In genomic region chr16:29113446-29113845, GRCh38 we compare ENCODE assay signal across 8 cellular contexts.
DNase-seq lines count a peak whose midpoint lies in the region; ATAC-seq and TF ChIP-seq lines count a peak whose summit lies in the region.
"Not testable (repeated sequence)": the region's sequence is repeated elsewhere in the genome, so short reads cannot be mapped to it uniquely, and the experiment has no call there.

No MANE protein-coding gene starts in this region.

- not testable (repeated sequence) for H3K23ac ChIP-seq in IMR-90 (ENCODE audit: low read depth, low read length)

- H3K9me1 ChIP-seq in IMR-90 (ENCODE audit: insufficient read depth, low read length), result not testable (repeated sequence)

- POLR2A ChIA-PET in IMR-90 (lab: Charles Lee; ENCODE audit: unreplicated experiment); activated CD4-positive, alpha-beta T cell treated with anti-CD3 and anti-CD28 coated beads, Interleukin-2, amount 10 ng/mL, durations not matched to agents 7 days and 5 days (lab: Charles Lee): not testable (repeated sequence)

- H3K36me3 ChIP-seq in CD4-positive, CD25-positive, alpha-beta regulatory T cell (ENCODE audit: control insufficient read depth, insufficient read depth, low read length), result peaks cover 35% of the 10 kb centered on the region
- not testable (repeated sequence) for H3K36me3 ChIP-seq in IMR-90 (ENCODE audit: control insufficient read depth, insufficient read depth, low read length); liver (ENCODE audit: control insufficient read depth in 4 of 4, insufficient read depth in 3 of 4, low read depth in 1 of 4, low read length in 3 of 4)

- peaks cover 11% of the 10 kb centered on the region for H3K4me1 ChIP-seq in CD4-positive, CD25-positive, alpha-beta regulatory T cell (ENCODE audit: control insufficient read depth, insufficient read depth, low read length, poor library complexity, severe bottlenecking)
- H3K4me1 ChIP-seq in IMR-90 (ENCODE audit: control insufficient read depth, insufficient read depth, low read length), result peaks cover 12% of the 10 kb centered on the region; the same call in 1 of the 2 replicates
- peaks cover 2 to 49% (median 20%) of the 10 kb centered on the region in 4 donors for H3K4me1 ChIP-seq in liver (ENCODE audit: control insufficient read depth in 4 of 4, insufficient read depth in 4 of 4, low read length in 3 of 4)

- peak overlapping the region; percentile 69 to 89 (median 75) for H3K27ac Mint-ChIP-seq in CD4-positive, CD25-positive, alpha-beta regulatory T cell
- H3K27ac Mint-ChIP-seq in activated CD4-positive, alpha-beta T cell treated with anti-CD3 and anti-CD28 coated beads, Interleukin-2, amount 10 ng/mL, durations not matched to agents 7 days and 5 days, result peak overlapping the region; percentile 12
- H3K27ac Mint-ChIP-seq in activated T-cell treated with anti-CD3 and anti-CD28 coated beads, Interleukin-2, amount 50 U/mL, for 72 hours, result peak overlapping the region; percentile 58
- H3K27ac Mint-ChIP-seq in activated naive CD8-positive, alpha-beta T cell treated with anti-CD3 and anti-CD28 coated beads, Interleukin-2, amount 50 U/mL, for 24 hours; stimulated activated naive CD8-positive, alpha-beta T cell treated with anti-CD3 and anti-CD28 coated beads, Interleukin-15, amount 100 ng/mL, for 72 hours: not testable (repeated sequence)
- peak overlapping the region; percentile 74 to 81 for H3K27ac Mint-ChIP-seq in natural killer cell treated with Interleukin-12 subunit alpha and Interleukin-12 subunit beta and Interleukin-15 and Interleukin-18, amount 100 ng/mL, for 72 hours

- peak in 1 of 3 donors; percentile 23 for DNase-seq in CD4-positive, CD25-positive, alpha-beta regulatory T cell
- not testable (repeated sequence) for DNase-seq in IMR-90; activated CD4-positive, alpha-beta T cell treated with anti-CD3 and anti-CD28 coated beads, Interleukin-2, amount 10 ng/mL, durations not matched to agents 7 days and 5 days; activated T-cell treated with anti-CD3 and anti-CD28 coated beads, Interleukin-2, amount 50 U/mL, for 72 hours; activated naive CD8-positive, alpha-beta T cell treated with anti-CD3 and anti-CD28 coated beads, Interleukin-2, amount 50 U/mL, for 24 hours; natural killer cell treated with Interleukin-12 subunit alpha and Interleukin-12 subunit beta and Interleukin-15 and Interleukin-18, amount 100 ng/mL, for 72 hours (ENCODE audit: low spot score); stimulated activated naive CD8-positive, alpha-beta T cell treated with anti-CD3 and anti-CD28 coated beads, Interleukin-15, amount 100 ng/mL, for 72 hours

- not testable (repeated sequence) for H3K9me3 ChIP-seq in CD4-positive, CD25-positive, alpha-beta regulatory T cell (ENCODE audit: control insufficient read depth in 2 of 2, low read length in 2 of 2); IMR-90 (ENCODE audit: control insufficient read depth, insufficient read depth, low read length); liver (ENCODE audit: control insufficient read depth in 4 of 4, low read length in 3 of 4)

- not testable (repeated sequence) for TF ChIP-seq RAD21 in IMR-90 (IDR thresholded peaks at IDR 0.05; ENCODE audit: low read length); liver (IDR thresholded peaks at IDR 0.05)

- no CpG with 5 or more reads among the region's 1 CpG for WGBS in IMR-90 (ENCODE audit: extremely low coverage in 2 of 2, insufficient read length in 1 of 2), 2 experiments
- 89% methylated on average over 1 of the region's 1 CpG for WGBS in liver

- peak overlapping the region; percentile 3; the same call in 1 of the 2 replicates for H4K91ac ChIP-seq in IMR-90 (ENCODE audit: insufficient read depth, low read depth, low read length)

- H3K4me3 ChIP-seq in CD4-positive, CD25-positive, alpha-beta regulatory T cell (ENCODE audit: low read depth, low read length); IMR-90 (ENCODE audit: insufficient read depth, low read depth, low read length); liver (ENCODE audit: low read depth in 1 of 3, low read length in 3 of 3): not testable (repeated sequence)

- CTCF ChIA-PET in IMR-90 (lab: Yijun Ruan, JAX); activated CD4-positive, alpha-beta T cell treated with anti-CD3 and anti-CD28 coated beads, Interleukin-2, amount 10 ng/mL, durations not matched to agents 7 days and 5 days (lab: Charles Lee): not testable (repeated sequence)

- H3K18ac ChIP-seq in IMR-90 (ENCODE audit: low read depth, low read length), result not testable (repeated sequence)

- H4K5ac ChIP-seq in IMR-90 (ENCODE audit: low read depth, low read length), result not testable (repeated sequence)

- H2BK15ac ChIP-seq in IMR-90 (ENCODE audit: low read depth, low read length), result not testable (repeated sequence)

- peak overlapping the region in 1 of 4 donors; percentile 57 for H3K4me3 Mint-ChIP-seq in CD4-positive, CD25-positive, alpha-beta regulatory T cell
- not testable (repeated sequence) for H3K4me3 Mint-ChIP-seq in activated CD4-positive, alpha-beta T cell treated with anti-CD3 and anti-CD28 coated beads, Interleukin-2, amount 10 ng/mL, durations not matched to agents 7 days and 5 days; activated naive CD8-positive, alpha-beta T cell treated with anti-CD3 and anti-CD28 coated beads, Interleukin-2, amount 50 U/mL, for 24 hours; stimulated activated naive CD8-positive, alpha-beta T cell treated with anti-CD3 and anti-CD28 coated beads, Interleukin-15, amount 100 ng/mL, for 72 hours
- H3K4me3 Mint-ChIP-seq in activated T-cell treated with anti-CD3 and anti-CD28 coated beads, Interleukin-2, amount 50 U/mL, for 72 hours, result peak overlapping the region in 1 of 2 donors; percentile 20
- peak overlapping the region; percentile 65 for H3K4me3 Mint-ChIP-seq in natural killer cell treated with Interleukin-12 subunit alpha and Interleukin-12 subunit beta and Interleukin-15 and Interleukin-18, amount 100 ng/mL, for 72 hours

- in situ Hi-C loops in IMR-90 (cut with MboI; ENCODE audit: low sequenced_read_pairs), result not testable (repeated sequence)

- not testable (repeated sequence) for H2BK120ac ChIP-seq in IMR-90 (ENCODE audit: low read depth, low read length)

- peaks cover 13 to 63% (median 40%) of the 10 kb centered on the region in 4 donors for H3K4me1 Mint-ChIP-seq in CD4-positive, CD25-positive, alpha-beta regulatory T cell
- H3K4me1 Mint-ChIP-seq in activated CD4-positive, alpha-beta T cell treated with anti-CD3 and anti-CD28 coated beads, Interleukin-2, amount 10 ng/mL, durations not matched to agents 7 days and 5 days, result peaks cover 56% of the 10 kb centered on the region
- H3K4me1 Mint-ChIP-seq in activated T-cell treated with anti-CD3 and anti-CD28 coated beads, Interleukin-2, amount 50 U/mL, for 72 hours (ENCODE audit: low read depth), result peaks cover 67% of the 10 kb centered on the region
- peaks cover 57% of the 10 kb centered on the region for H3K4me1 Mint-ChIP-seq in activated naive CD8-positive, alpha-beta T cell treated with anti-CD3 and anti-CD28 coated beads, Interleukin-2, amount 50 U/mL, for 24 hours
- H3K4me1 Mint-ChIP-seq in natural killer cell treated with Interleukin-12 subunit alpha and Interleukin-12 subunit beta and Interleukin-15 and Interleukin-18, amount 100 ng/mL, for 72 hours (ENCODE audit: low read depth in 2 of 2), result peaks cover 72 to 81% of the 10 kb centered on the region in 2 donors
- peaks cover 58% of the 10 kb centered on the region for H3K4me1 Mint-ChIP-seq in stimulated activated naive CD8-positive, alpha-beta T cell treated with anti-CD3 and anti-CD28 coated beads, Interleukin-15, amount 100 ng/mL, for 72 hours

- H3K4me2 ChIP-seq in IMR-90 (ENCODE audit: low read depth, low read length), result not testable (repeated sequence)

- ATAC-seq in CD4-positive, CD25-positive, alpha-beta regulatory T cell (ENCODE audit: low read depth in 2 of 2); IMR-90 (ENCODE audit: low read depth): not testable (repeated sequence)
- ATAC-seq in activated T-cell treated with anti-CD3 and anti-CD28 coated beads, Interleukin-2, amount 50 U/mL, for 72 hours (replicated peaks in 1 of 2), result peak; percentile 35 to 45
- peak; percentile 27 for ATAC-seq in activated naive CD8-positive, alpha-beta T cell treated with anti-CD3 and anti-CD28 coated beads, Interleukin-2, amount 50 U/mL, for 24 hours
- ATAC-seq in natural killer cell treated with Interleukin-12 subunit alpha and Interleukin-12 subunit beta and Interleukin-15 and Interleukin-18, amount 100 ng/mL, for 72 hours, result peak; percentile 71 to 79
- peak; percentile 39 for ATAC-seq in stimulated activated naive CD8-positive, alpha-beta T cell treated with anti-CD3 and anti-CD28 coated beads, Interleukin-15, amount 100 ng/mL, for 72 hours

- H2AK5ac ChIP-seq in IMR-90 (ENCODE audit: low read depth, low read length), result not testable (repeated sequence)

- BruUV-seq in IMR-90 (replicated peaks; lab: Mats Ljungman, UMichigan), result not testable (repeated sequence)

- H3K56ac ChIP-seq in IMR-90 (ENCODE audit: extremely low read depth, insufficient read depth, low read length), result not testable (repeated sequence)

- H3K36me3 Mint-ChIP-seq in CD4-positive, CD25-positive, alpha-beta regulatory T cell, result peaks cover 36% of the 10 kb centered on the region
- H3K36me3 Mint-ChIP-seq in activated CD4-positive, alpha-beta T cell treated with anti-CD3 and anti-CD28 coated beads, Interleukin-2, amount 10 ng/mL, durations not matched to agents 7 days and 5 days (ENCODE audit: low read depth), result peaks cover 23% of the 10 kb centered on the region
- H3K36me3 Mint-ChIP-seq in activated T-cell treated with anti-CD3 and anti-CD28 coated beads, Interleukin-2, amount 50 U/mL, for 72 hours (ENCODE audit: insufficient read depth in 2 of 2), result peaks cover 10 to 27% of the 10 kb centered on the region in 2 donors
- H3K36me3 Mint-ChIP-seq in activated naive CD8-positive, alpha-beta T cell treated with anti-CD3 and anti-CD28 coated beads, Interleukin-2, amount 50 U/mL, for 24 hours (ENCODE audit: low read depth), result peaks cover 43% of the 10 kb centered on the region
- peaks cover 23% of the 10 kb centered on the region for H3K36me3 Mint-ChIP-seq in natural killer cell treated with Interleukin-12 subunit alpha and Interleukin-12 subunit beta and Interleukin-15 and Interleukin-18, amount 100 ng/mL, for 72 hours

- not testable (repeated sequence) for H2BK5ac ChIP-seq in IMR-90 (ENCODE audit: low read depth, low read length, poor library complexity, severe bottlenecking)

- H3K9me3 Mint-ChIP-seq in CD4-positive, CD25-positive, alpha-beta regulatory T cell; activated CD4-positive, alpha-beta T cell treated with anti-CD3 and anti-CD28 coated beads, Interleukin-2, amount 10 ng/mL, durations not matched to agents 7 days and 5 days; activated T-cell treated with anti-CD3 and anti-CD28 coated beads, Interleukin-2, amount 50 U/mL, for 72 hours; activated naive CD8-positive, alpha-beta T cell treated with anti-CD3 and anti-CD28 coated beads, Interleukin-2, amount 50 U/mL, for 24 hours; natural killer cell treated with Interleukin-12 subunit alpha and Interleukin-12 subunit beta and Interleukin-15 and Interleukin-18, amount 100 ng/mL, for 72 hours; stimulated activated naive CD8-positive, alpha-beta T cell treated with anti-CD3 and anti-CD28 coated beads, Interleukin-15, amount 100 ng/mL, for 72 hours: not testable (repeated sequence)

- not testable (repeated sequence) for H3K27me3 ChIP-seq in CD4-positive, CD25-positive, alpha-beta regulatory T cell (ENCODE audit: control insufficient read depth, insufficient read depth, low read length); IMR-90 (ENCODE audit: control insufficient read depth, insufficient read depth, low read length); liver (ENCODE audit: control insufficient read depth in 4 of 4, insufficient read depth in 4 of 4, low read length in 3 of 4)

- TF ChIP-seq POLR2A in IMR-90 (IDR thresholded peaks at IDR 0.05; ENCODE audit: low read depth, low read length), result not testable (repeated sequence)

- not testable (repeated sequence) for H3K4ac ChIP-seq in IMR-90 (ENCODE audit: low read depth, low read length)

- not testable (repeated sequence) for H4K20me1 ChIP-seq in IMR-90 (ENCODE audit: insufficient read depth, low read length)

- H2AK9ac ChIP-seq in IMR-90 (replicated peaks; ENCODE audit: low read depth, low read length, poor library complexity), result not testable (repeated sequence)

- dilution Hi-C loops in IMR-90 (cut with HindIII; ENCODE audit: low sequenced_read_pairs, unreplicated experiment), result not testable (repeated sequence)

- H2BK20ac ChIP-seq in IMR-90 (ENCODE audit: low read depth, low read length), result not testable (repeated sequence)

- H3K27ac ChIP-seq in CD4-positive, CD25-positive, alpha-beta regulatory T cell (ENCODE audit: insufficient read depth, low read length, poor library complexity, severe bottlenecking), result peak overlapping the region; percentile 33
- H3K27ac ChIP-seq in IMR-90 (ENCODE audit: insufficient read depth, low read length), result not testable (repeated sequence)
- peak overlapping the region; percentile 13 to 96 for H3K27ac ChIP-seq in liver (ENCODE audit: low read depth in 1 of 2, low read length in 2 of 2)

- TF ChIP-seq CTCF in IMR-90 (conservative IDR thresholded peaks at IDR 0.05; ENCODE audit: low read depth, low read length); liver (IDR thresholded peaks at IDR 0.05; ENCODE audit: low read depth, low read length, missing input control): not testable (repeated sequence)

- not testable (repeated sequence) for H4K8ac ChIP-seq in IMR-90 (ENCODE audit: low read depth in 2 of 2, low read length in 2 of 2)

- not testable (repeated sequence) for H3K27me3 Mint-ChIP-seq in CD4-positive, CD25-positive, alpha-beta regulatory T cell; activated CD4-positive, alpha-beta T cell treated with anti-CD3 and anti-CD28 coated beads, Interleukin-2, amount 10 ng/mL, durations not matched to agents 7 days and 5 days; activated T-cell treated with anti-CD3 and anti-CD28 coated beads, Interleukin-2, amount 50 U/mL, for 72 hours (ENCODE audit: low read depth); activated naive CD8-positive, alpha-beta T cell treated with anti-CD3 and anti-CD28 coated beads, Interleukin-2, amount 50 U/mL, for 24 hours; natural killer cell treated with Interleukin-12 subunit alpha and Interleukin-12 subunit beta and Interleukin-15 and Interleukin-18, amount 100 ng/mL, for 72 hours; stimulated activated naive CD8-positive, alpha-beta T cell treated with anti-CD3 and anti-CD28 coated beads, Interleukin-15, amount 100 ng/mL, for 72 hours

- not testable (repeated sequence) for H3K9ac ChIP-seq in IMR-90 (ENCODE audit: low read depth, low read length); liver (ENCODE audit: low read depth in 1 of 2, low read length in 2 of 2)

- H3K14ac ChIP-seq in IMR-90 (replicated peaks; ENCODE audit: low read depth, low read length), result not testable (repeated sequence)

- 0 out of 4 replicates have a peak, but pooled peaks cover 0 to 12% of the 10 kb centered on the region in 2 experiments for H3K79me1 ChIP-seq in IMR-90 (ENCODE audit: low read depth in 1 of 2, low read length in 2 of 2)

- intact Hi-C loops in IMR-90 (cut with micrococcal nuclease), result not testable (repeated sequence)

- H2AFZ ChIP-seq in IMR-90 (replicated peaks; ENCODE audit: low read length, poor library complexity), result not testable (repeated sequence)
